In genomic region chr1:19369396-19370090, GRCh38 we compare ENCODE assay signal across 20 cellular contexts. TPM values are rescaled to one million over a fixed set of nuclear protein-coding genes. Genes with fewer than 3 reads are reported as not detected.
DNase-seq lines count a peak whose midpoint lies in the region; ATAC-seq and TF ChIP-seq lines count a peak whose summit lies in the region.
"Had no signal": no experiment of that assay in that cellular context is flagged by ENCODE, and none has a peak within 500 bp of the region (broad histone marks: within the 10 kb centered on the region; RNA-seq: fewer than 3 reads in every experiment).

No MANE protein-coding gene starts in this region.

- H3K14ac ChIP-seq in trophoblast cell (ENCODE audit: low read length), result peak overlapping the region; percentile 7

- H3K9me3 ChIP-seq in SK-N-SH (no peaks in the 10 kb centered on the region), gastroesophageal sphincter (no peaks in the 10 kb centered on the region), trophoblast cell (ENCODE audit: insufficient read depth, low read depth, low read length) (peaks cover 3% of the 10 kb centered on the region)
- H3K9me3 ChIP-seq: tibial artery had no signal

- H2BK5ac ChIP-seq in trophoblast cell (ENCODE audit: low read depth, low read length, poor library complexity), result no peak overlapping the region

- peaks cover 2% of the 10 kb centered on the region for H3K79me1 ChIP-seq in trophoblast cell (ENCODE audit: low read length)

- 84% methylated on average over 11 of the region's 16 CpGs for WGBS in SK-N-SH (ENCODE audit: low lambda C conversion rate)
- 78% methylated on average over 7 of the region's 16 CpGs; no CpG with 5 or more reads in 1 of the 2 donors for WGBS in gastroesophageal sphincter (ENCODE audit: low coverage in 1 of 2), 2 donors
- no CpG with 5 or more reads among the region's 16 CpGs for WGBS in trophoblast cell (ENCODE audit: extremely low coverage, insufficient coverage, insufficient read length)

- H3K4me3 ChIP-seq in SK-N-SH (ENCODE audit: low read depth in 2 of 2, low read length in 1 of 2), result no peak overlapping the region
- H3K4me3 ChIP-seq in gastroesophageal sphincter, result no peak overlapping the region
- H3K4me3 ChIP-seq in trophoblast cell (ENCODE audit: low read depth, low read length), result no peak overlapping the region
- H3K4me3 ChIP-seq: SK-N-MC, tibial artery had no signal

- H3K27ac ChIP-seq in SK-N-SH (ENCODE audit: low read depth in 2 of 2, low read length in 1 of 2) (peak overlapping the region in 1 of 2 experiments; percentile 98; a peak in 2 of 4 replicates), RWPE1 (peak overlapping the region; percentile 34), gastroesophageal sphincter (peak overlapping the region in 3 of 4 donors; percentile 38 to 50 (median 40)), trophoblast cell (ENCODE audit: low read depth, low read length) (no peak overlapping the region)
- H3K27ac ChIP-seq: C4-2B, SK-N-MC, tibial artery, VCaP had no signal

- TF ChIP-seq RAD21 in SK-N-SH (IDR thresholded peaks at IDR 0.05; ENCODE audit: low read length), result no peak

- H4K91ac ChIP-seq in trophoblast cell (ENCODE audit: low read depth, low read length), result no peak overlapping the region

- no peak for TF ChIP-seq CTCF in SK-N-SH (IDR thresholded peaks at IDR 0.05)
- no peak for TF ChIP-seq CTCF in RWPE1 (conservative IDR thresholded peaks at IDR 0.05; ENCODE audit: low read depth)
- no peak for TF ChIP-seq CTCF in gastroesophageal sphincter (IDR thresholded peaks at IDR 0.05)

- H3K4ac ChIP-seq in trophoblast cell (ENCODE audit: low read depth, low read length), result no peak overlapping the region

- no peaks in the 10 kb centered on the region for H3K9me2 ChIP-seq in SK-N-SH

- H4K20me1 ChIP-seq in SK-N-SH (ENCODE audit: insufficient read depth), result peaks cover 56% of the 10 kb centered on the region

- TF ChIP-seq EP300 in SK-N-SH (IDR thresholded peaks at IDR 0.05; ENCODE audit: borderline replicate concordance in 1 of 2, low read depth in 1 of 2, low read length in 1 of 2), result no peak
- no peak for TF ChIP-seq EP300 in gastroesophageal sphincter (IDR thresholded peaks at IDR 0.05)

- peak overlapping the region; percentile 4 for H2AK5ac ChIP-seq in trophoblast cell (ENCODE audit: low read length)

- TF ChIP-seq POLR2A in gastroesophageal sphincter (IDR thresholded peaks at IDR 0.05), result no peak

- H4K8ac ChIP-seq in trophoblast cell (ENCODE audit: low read depth, low read length), result no peak overlapping the region

- no peak overlapping the region for H2BK12ac ChIP-seq in trophoblast cell (ENCODE audit: low read length)

- ATAC-seq in SK-N-SH treated with all-trans-retinoic acid at 6 μM for 48 hours (no peak), gastroesophageal sphincter (no peak), HG02973 (IDR thresholded peaks at IDR 0.05; ENCODE audit: unreplicated experiment) (no peak)
- ATAC-seq: activated CD8-positive, alpha-beta memory T cell treated with anti-CD3 and anti-CD28 coated beads, Interleukin-2, amount 10 ng/mL, durations not matched to agents 7 days and 5 days had no signal

- no peaks in the 10 kb centered on the region for H3K27me3 ChIP-seq in SK-N-SH (ENCODE audit: insufficient read depth)
- no peaks in the 10 kb centered on the region for H3K27me3 ChIP-seq in gastroesophageal sphincter
- no peaks in the 10 kb centered on the region for H3K27me3 ChIP-seq in trophoblast cell (ENCODE audit: insufficient read depth, low read length)
- H3K27me3 ChIP-seq: tibial artery had no signal

- CTCF ChIA-PET in SK-N-SH (lab: Yijun Ruan, JAX), result interaction anchor here (0.6 to 11.6 kb wide), 4 partner anchors 27 to 282 kb away, joined by 3 to 93 read pairs (median 6); no protein-coding TSS in a partner anchor
- CTCF ChIA-PET in RWPE1 (lab: Yijun Ruan, JAX), result no interaction called here

- no peaks in the 10 kb centered on the region for H3F3A ChIP-seq in SK-N-SH (replicated peaks; ENCODE audit: insufficient read depth)

- no peak overlapping the region for H3K4me2 ChIP-seq in SK-N-SH
- no peak overlapping the region for H3K4me2 ChIP-seq in trophoblast cell (ENCODE audit: low read length)

- H3K18ac ChIP-seq in trophoblast cell (ENCODE audit: low read length), result peak overlapping the region; percentile 49

- H4K12ac ChIP-seq in trophoblast cell (ENCODE audit: low read depth, low read length), result no peak overlapping the region

- peaks cover 32% of the 10 kb centered on the region for H3K79me2 ChIP-seq in SK-N-SH (ENCODE audit: insufficient read depth)
- H3K79me2 ChIP-seq in trophoblast cell (ENCODE audit: control insufficient read depth, insufficient read depth, low read length, poor library complexity), result no peaks in the 10 kb centered on the region

- no peak overlapping the region for H3K23ac ChIP-seq in trophoblast cell (ENCODE audit: low read length)

- H2BK120ac ChIP-seq in trophoblast cell (ENCODE audit: insufficient read depth, low read length, poor library complexity), result no peak overlapping the region

- H2AFZ ChIP-seq in SK-N-SH (ENCODE audit: low read depth) (no peak overlapping the region), trophoblast cell (ENCODE audit: insufficient read depth, low read length, poor library complexity) (no peak overlapping the region)

- intact Hi-C loops in posterior vena cava (cut with DNase I), result no loop called here

- H3K4me1 ChIP-seq in SK-N-SH (ENCODE audit: control insufficient read depth in 1 of 2, insufficient read depth in 2 of 2, low read depth in 1 of 2, low read length in 1 of 2) (peaks cover 0 to 77% of the 10 kb centered on the region in 2 experiments; a peak in 2 of 4 replicates), gastroesophageal sphincter (peaks cover 0 to 90% (median 17%) of the 10 kb centered on the region in 3 donors), trophoblast cell (ENCODE audit: control insufficient read depth in 1 of 2, insufficient read depth in 2 of 2, low read length in 2 of 2) (peaks cover 19% of the 10 kb centered on the region in 2 experiments)

- no peak overlapping the region for H3K9ac ChIP-seq in SK-N-SH
- H3K9ac ChIP-seq in trophoblast cell (ENCODE audit: low read length), result no peak overlapping the region

- POLR2A ChIA-PET in SK-N-SH (lab: Yijun Ruan, JAX) (no interaction called here), RWPE1 (lab: Yijun Ruan, JAX; ENCODE audit: low non-redundant PET) (no interaction called here)

- DNase-seq in SK-N-SH, result peak; percentile 50
- no peak for DNase-seq in RWPE1 (ENCODE audit: low spot score)
- no peak for DNase-seq in trophoblast cell
- DNase-seq in stimulated activated naive CD4-positive, alpha-beta T cell (lab: John Stamatoyannopoulos, UW), result no peak
- DNase-seq in posterior vena cava (ENCODE audit: low spot score), result no peak
- DNase-seq: 8988T; activated CD8-positive, alpha-beta memory T cell treated with anti-CD3 and anti-CD28 coated beads, Interleukin-2, amount 10 ng/mL, durations not matched to agents 7 days and 5 days; activated naive CD4-positive, alpha-beta T cell treated with anti-CD3 and anti-CD28 coated beads, Interleukin-2, amount 10 ng/mL, durations not matched to agents 7 days and 5 days; effector CD4-positive, alpha-beta T cell; GOT3; NCI-H2029; NCI-H524 treated with DMSO at 0.1 percent for 48 hours; OCI-M1; tibial artery had no signal

- H3K36me3 ChIP-seq in SK-N-SH (replicated peaks in 1 of 2; ENCODE audit: control insufficient read depth in 1 of 2, insufficient read depth in 2 of 2, low read length in 1 of 2) (peaks cover 0 to 17% of the 10 kb centered on the region in 2 experiments), gastroesophageal sphincter (peaks cover 0 to 40% of the 10 kb centered on the region in 2 donors), trophoblast cell (ENCODE audit: control insufficient read depth in 1 of 2, insufficient read depth in 2 of 2, low read length in 2 of 2) (peaks cover 26 to 42% of the 10 kb centered on the region in 2 experiments)

TF ChIP-seq in SK-N-SH, 30 proteins besides CTCF, POLR2A, EP300 and RAD21 (continues in another document):
- TF ChIP-seq RCOR1 (IDR thresholded peaks at IDR 0.05; ENCODE audit: low read length) (no peak), NRF1 (IDR thresholded peaks at IDR 0.05; ENCODE audit: low read depth, low read length) (no peak), YY1 (IDR thresholded peaks at IDR 0.05; ENCODE audit: low read depth) (no peak), GABPA (IDR thresholded peaks at IDR 0.05; ENCODE audit: low read depth) (no peak), PBX3 (IDR thresholded peaks at IDR 0.05) (no peak)

TF ChIP-seq in SK-N-SH treated with all-trans-retinoic acid at 6 μM for 48 hours, 23 proteins besides CTCF, POLR2A, EP300 and RAD21 (continues in another document):
- TF ChIP-seq OSR1 (CRISPR knock-in tag; IDR thresholded peaks at IDR 0.05), result no peak
- TF ChIP-seq CSRNP3 (CRISPR knock-in tag; IDR thresholded peaks at IDR 0.05), result no peak
- no peak for TF ChIP-seq ARNTL (CRISPR knock-in tag; IDR thresholded peaks at IDR 0.05; ENCODE audit: borderline replicate concordance, low read depth)
- no peak for TF ChIP-seq ZNF565 (CRISPR knock-in tag; conservative IDR thresholded peaks at IDR 0.05; ENCODE audit: low read depth)
- no peak for TF ChIP-seq ESRRG (CRISPR knock-in tag; IDR thresholded peaks at IDR 0.05)
- TF ChIP-seq TCF4 (CRISPR knock-in tag; IDR thresholded peaks at IDR 0.05; ENCODE audit: borderline replicate concordance), result no peak
- no peak for TF ChIP-seq SNAI2 (CRISPR knock-in tag; IDR thresholded peaks at IDR 0.05)

RNA-seq across cellular contexts. Expression of gene SLC66A1, which starts 57.4 kb away (rescaled TPM):
- 16.9 and 19.1 TPM in 2 replicates for polyA plus RNA-seq in SK-N-SH (2012; rRNA removed)
- 6.0 and 11.3 TPM in 2 replicates for polyA plus RNA-seq in SK-N-SH (2012; cell fraction: cytosol; rRNA removed)
- 23.0 and 23.6 TPM in 2 replicates for polyA plus RNA-seq in SK-N-SH (2012; cell fraction: nucleus; rRNA removed)
- total RNA-seq in gastroesophageal sphincter, result 10 to 100 TPM in 3 of 4 donors, 1 to 10 TPM in 1; 8.1 to 12.3 (median 11.7) TPM
- 20.1 and 20.3 TPM in 2 replicates for polyA plus RNA-seq in trophoblast cell (2013)
- total RNA-seq in posterior vena cava, result 1 to 10 TPM; 7.4 to 8.2 TPM

RNA-seq across cellular contexts. Expression of gene AKR7A2, which starts 57.6 kb away (rescaled TPM):
- 36.8 and 40.7 TPM in 2 replicates for polyA plus RNA-seq in SK-N-SH (2012; rRNA removed)
- polyA plus RNA-seq in SK-N-SH (2012; cell fraction: cytosol; rRNA removed), result 26.8 and 34.6 TPM in 2 replicates
- polyA plus RNA-seq in SK-N-SH (2012; cell fraction: nucleus; rRNA removed), result 25.4 and 31.4 TPM in 2 replicates
- 10 to 100 TPM; 58.2 to 77.2 (median 63.7) TPM for total RNA-seq in gastroesophageal sphincter
- polyA plus RNA-seq in trophoblast cell (2013), result 60.1 and 60.6 TPM in 2 replicates
- total RNA-seq in posterior vena cava, result 10 to 100 TPM; 18.8 to 29.9 TPM
